Comparison of ENCODE assay signal across 19 cellular contexts in the genomic region with DNA sequence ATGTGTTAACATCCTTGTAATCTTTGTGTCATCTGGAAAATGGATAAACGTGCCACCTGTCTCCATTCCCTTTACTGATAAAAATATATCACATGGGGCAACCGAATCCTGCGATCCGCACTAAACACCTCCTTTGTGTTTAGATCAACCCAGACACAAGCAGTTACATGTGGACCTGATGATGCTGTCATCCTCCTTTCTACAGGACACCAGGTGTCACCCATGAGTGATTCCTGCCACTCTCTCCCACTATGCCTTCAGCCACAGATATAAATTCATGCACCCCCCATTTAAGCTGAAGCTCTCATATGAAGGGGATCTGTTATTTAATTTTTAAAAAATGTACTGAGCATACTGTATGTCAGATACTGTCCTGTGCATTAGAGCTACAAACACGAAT.
"Had no signal": no experiment of that assay in that cellular context is flagged by ENCODE, and none has a peak within 500 bp of the region (broad histone marks: within the 10 kb centered on the region; RNA-seq: fewer than 3 reads in every experiment).

No MANE protein-coding gene starts in this region.

- ATAC-seq: esophagus mucosa; naive thymus-derived CD4-positive, alpha-beta T cell had no signal

- H3K9me3 Mint-ChIP-seq: naive thymus-derived CD4-positive, alpha-beta T cell; nephron progenitor cell had no signal

- DNase-seq: cortex of kidney; effector memory CD4-positive, alpha-beta T cell; hypothalamus; kidney glomerular epithelial cell; mammary epithelial cell; naive thymus-derived CD4-positive, alpha-beta T cell; nephron progenitor cell; small intestine; stimulated activated CD4-positive, alpha-beta T cell treated with anti-CD3 and anti-CD28 coated beads, Interleukin-12 subunit alpha, Interleukin-12 subunit beta, amount 100 ng/mL, for 4 hours; stimulated activated naive CD4-positive, alpha-beta T cell; stomach; substantia nigra; transverse colon had no signal

- H3K36me3 Mint-ChIP-seq: naive thymus-derived CD4-positive, alpha-beta T cell had no signal

- H3K27me3 ChIP-seq: heart left ventricle, stomach, transverse colon had no signal

- H3K27ac Mint-ChIP-seq: naive thymus-derived CD4-positive, alpha-beta T cell; nephron progenitor cell had no signal

- FAIRE-seq: endometrium, frontal cortex, islet of Langerhans, small intestine had no signal

- H3K9me3 ChIP-seq: heart left ventricle, stomach, thoracic aorta, transverse colon had no signal

- H3K4me3 Mint-ChIP-seq: naive thymus-derived CD4-positive, alpha-beta T cell; nephron progenitor cell had no signal

- H3K36me3 ChIP-seq: heart left ventricle, stomach, thoracic aorta, transverse colon had no signal

- H3K27ac ChIP-seq: heart left ventricle, stomach, thoracic aorta, transverse colon had no signal

- H3K4me3 ChIP-seq: heart left ventricle, stomach, thoracic aorta, transverse colon had no signal
